26 cellular contexts compared by ENCODE assay signal in the genomic region with DNA sequence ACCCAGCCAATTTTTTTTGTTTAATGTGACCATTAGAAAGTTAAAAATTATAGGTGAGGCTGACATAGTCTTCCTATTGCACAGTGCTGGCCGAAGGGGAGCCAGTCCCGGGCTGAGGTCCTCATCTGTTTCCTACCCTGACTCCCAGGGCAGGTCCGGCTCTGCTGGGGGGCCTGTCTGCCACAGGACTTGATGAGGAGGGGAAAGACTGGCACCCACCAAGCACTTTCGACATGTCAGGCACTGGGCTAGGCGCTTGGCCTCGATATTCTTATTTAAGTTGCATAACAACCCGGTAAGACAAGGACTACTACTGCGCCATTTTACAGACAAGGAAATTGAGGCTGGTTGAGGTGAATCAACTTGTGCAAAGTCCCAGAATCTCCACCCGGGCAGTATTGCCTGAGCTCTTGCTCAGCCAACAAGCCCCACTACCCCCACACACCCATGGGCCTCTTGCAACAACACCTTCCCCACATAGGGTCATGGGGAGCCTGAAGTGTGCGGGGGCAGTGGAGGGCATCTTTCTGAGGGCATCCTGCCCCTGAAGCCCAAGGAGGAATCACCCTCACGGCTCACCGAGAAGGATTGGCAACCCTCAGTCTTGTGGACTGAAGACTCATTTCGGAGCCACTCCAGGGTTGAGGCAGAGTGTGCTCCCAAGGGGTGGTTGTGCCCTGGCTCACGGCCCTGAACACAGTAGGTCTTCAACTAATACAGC.
"Had no signal": no experiment of that assay in that cellular context is flagged by ENCODE, and none has a peak within 500 bp of the region (broad histone marks: within the 10 kb centered on the region; RNA-seq: fewer than 3 reads in every experiment).

No MANE protein-coding gene starts in this region.

- H3K4me1 Mint-ChIP-seq: activated CD4-positive, alpha-beta memory T cell treated with anti-CD3 and anti-CD28 coated beads, Interleukin-2, amount 10 ng/mL, durations not matched to agents 7 days and 5 days; activated CD4-positive, alpha-beta T cell treated with anti-CD3 and anti-CD28 coated beads, Interleukin-2, amount 10 ng/mL, durations not matched to agents 24 days and 14 days; activated naive CD4-positive, alpha-beta T cell treated with anti-CD3 and anti-CD28 coated beads, Interleukin-2, amount 10 ng/mL, durations not matched to agents 7 days and 5 days; activated naive CD8-positive, alpha-beta T cell treated with anti-CD3 and anti-CD28 coated beads, Interleukin-2, amount 10 ng/mL, durations not matched to agents 7 days and 5 days; naive thymus-derived CD8-positive, alpha-beta T cell had no signal

- H3K36me3 Mint-ChIP-seq: activated naive CD4-positive, alpha-beta T cell treated with anti-CD3 and anti-CD28 coated beads, Interleukin-2, amount 10 ng/mL, durations not matched to agents 7 days and 5 days; activated naive CD8-positive, alpha-beta T cell treated with anti-CD3 and anti-CD28 coated beads, Interleukin-2, amount 10 ng/mL, durations not matched to agents 7 days and 5 days; brain had no signal

- H3K27ac Mint-ChIP-seq: activated CD4-positive, alpha-beta memory T cell treated with anti-CD3 and anti-CD28 coated beads, Interleukin-2, amount 10 ng/mL, durations not matched to agents 7 days and 5 days; activated CD4-positive, alpha-beta T cell treated with anti-CD3 and anti-CD28 coated beads, Interleukin-2, amount 10 ng/mL, durations not matched to agents 24 days and 14 days; activated naive CD4-positive, alpha-beta T cell treated with anti-CD3 and anti-CD28 coated beads, Interleukin-2, amount 10 ng/mL, durations not matched to agents 7 days and 5 days; activated naive CD8-positive, alpha-beta T cell treated with anti-CD3 and anti-CD28 coated beads, Interleukin-2, amount 10 ng/mL, durations not matched to agents 7 days and 5 days; activated T-cell treated with anti-CD3 and anti-CD28 coated beads, Interleukin-2, amount 50 U/mL, for 24 hours; T-helper 2 cell treated with Interferon-gamma antibody and Interleukin-4, amounts not matched to agents 5 μg/mL and 100 μg/mL, for 36 hours had no signal

- FAIRE-seq: frontal cortex had no signal

- H3K27ac ChIP-seq: ascending aorta, cardiac muscle cell, colonic mucosa, dorsolateral prefrontal cortex, tibial nerve, uterus had no signal

- H3K4me3 ChIP-seq: ascending aorta, cardiac muscle cell, colonic mucosa, dorsolateral prefrontal cortex, tibial nerve, uterus had no signal

- H3K27me3 ChIP-seq: ascending aorta, cardiac muscle cell, colonic mucosa, dorsolateral prefrontal cortex, tibial nerve, uterus had no signal

- H3K9me3 ChIP-seq: ascending aorta, colonic mucosa, tibial nerve, uterus had no signal

- H3K9me3 Mint-ChIP-seq: activated CD4-positive, alpha-beta T cell treated with anti-CD3 and anti-CD28 coated beads, Interleukin-2, amount 10 ng/mL, durations not matched to agents 24 days and 14 days; activated T-cell treated with anti-CD3 and anti-CD28 coated beads, Interleukin-2, amount 50 U/mL, for 24 hours; neural crest cell; T-helper 2 cell treated with Interferon-gamma antibody and Interleukin-4, amounts not matched to agents 5 μg/mL and 100 μg/mL, for 36 hours had no signal

- DNase-seq: activated CD4-positive, alpha-beta memory T cell treated with anti-CD3 and anti-CD28 coated beads, Interleukin-2, amount 10 ng/mL, durations not matched to agents 7 days and 5 days; activated CD4-positive, alpha-beta T cell treated with anti-CD3 and anti-CD28 coated beads, Interleukin-2, amount 10 ng/mL, durations not matched to agents 24 days and 14 days; activated CD8-positive, alpha-beta memory T cell treated with anti-CD3 and anti-CD28 coated beads, Interleukin-2, amount 50 U/mL, for 48 hours; activated gamma-delta T cell; activated naive CD4-positive, alpha-beta T cell treated with anti-CD3 and anti-CD28 coated beads, Interleukin-2, amount 10 ng/mL, durations not matched to agents 7 days and 5 days; activated naive CD8-positive, alpha-beta T cell treated with anti-CD3 and anti-CD28 coated beads, Interleukin-2, amount 10 ng/mL, durations not matched to agents 7 days and 5 days; activated T-cell treated with anti-CD3 and anti-CD28 coated beads, Interleukin-2, amount 50 U/mL, for 24 hours; cerebellar nuclear complex; colonic mucosa; dorsolateral prefrontal cortex; effector memory CD4-positive, alpha-beta T cell; islet precursor cell; left cardiac atrium; naive thymus-derived CD8-positive, alpha-beta T cell; occipital lobe; stimulated activated CD4-positive, alpha-beta T cell treated with anti-CD3 and anti-CD28 coated beads, Interleukin-2, amount 100 ng/mL, for 48 hours; stimulated activated naive CD4-positive, alpha-beta T cell treated with Interleukin-2 at 50 U/mL for 16 hours; T-helper 1 cell; uterus had no signal

- H3K36me3 ChIP-seq: ascending aorta, cardiac muscle cell, colonic mucosa, tibial nerve, uterus had no signal

- ATAC-seq: left cardiac atrium; naive thymus-derived CD8-positive, alpha-beta T cell had no signal

- H3K4me3 Mint-ChIP-seq: activated CD4-positive, alpha-beta memory T cell treated with anti-CD3 and anti-CD28 coated beads, Interleukin-2, amount 10 ng/mL, durations not matched to agents 7 days and 5 days; activated CD4-positive, alpha-beta T cell treated with anti-CD3 and anti-CD28 coated beads, Interleukin-2, amount 10 ng/mL, durations not matched to agents 24 days and 14 days; activated naive CD4-positive, alpha-beta T cell treated with anti-CD3 and anti-CD28 coated beads, Interleukin-2, amount 10 ng/mL, durations not matched to agents 7 days and 5 days; activated naive CD8-positive, alpha-beta T cell treated with anti-CD3 and anti-CD28 coated beads, Interleukin-2, amount 10 ng/mL, durations not matched to agents 7 days and 5 days; activated T-cell treated with anti-CD3 and anti-CD28 coated beads, Interleukin-2, amount 50 U/mL, for 24 hours; brain; naive thymus-derived CD8-positive, alpha-beta T cell; neural crest cell; T-helper 2 cell treated with Interferon-gamma antibody and Interleukin-4, amounts not matched to agents 5 μg/mL and 100 μg/mL, for 36 hours had no signal

- H3K4me1 ChIP-seq: colonic mucosa had no signal

- H3K27me3 Mint-ChIP-seq: activated CD4-positive, alpha-beta T cell treated with anti-CD3 and anti-CD28 coated beads, Interleukin-2, amount 10 ng/mL, durations not matched to agents 24 days and 14 days had no signal
